12 cellular contexts compared by ENCODE assay signal in genomic region chr22:43848366-43849171, GRCh38. TPM values are rescaled to one million over a fixed set of nuclear protein-coding genes. Genes with fewer than 3 reads are reported as not detected.
DNase-seq lines count a peak whose midpoint lies in the region; ATAC-seq, FAIRE-seq and TF ChIP-seq lines count a peak whose summit lies in the region.
"Had no signal": no experiment of that assay in that cellular context is flagged by ENCODE, and none has a peak within 500 bp of the region (broad histone marks: within the 10 kb centered on the region; RNA-seq: fewer than 3 reads in every experiment).

No MANE protein-coding gene starts in this region.

- H3K36me3 ChIP-seq in small intestine (ENCODE audit: control insufficient read depth in 2 of 2, insufficient read depth in 2 of 2, low read length in 2 of 2): no peaks in the 10 kb centered on the region
- H3K36me3 ChIP-seq: tibial artery had no signal

- H3K9me3 ChIP-seq in small intestine (ENCODE audit: control insufficient read depth, low read depth): no peaks in the 10 kb centered on the region
- H3K9me3 ChIP-seq: tibial artery had no signal

- ATAC-seq in HG02571 (IDR thresholded peaks at IDR 0.05; ENCODE audit: unreplicated experiment) (no peak), HG02763 (IDR thresholded peaks at IDR 0.05; ENCODE audit: unreplicated experiment) (no peak)
- ATAC-seq: naive thymus-derived CD8-positive, alpha-beta T cell had no signal

- H3K4me3 ChIP-seq in fibroblast of the aortic adventitia (ENCODE audit: low read depth, low read length): no peak overlapping the region
- H3K4me3 ChIP-seq in small intestine (ENCODE audit: low read depth in 1 of 2, low read length in 2 of 2): no peak overlapping the region
- H3K4me3 ChIP-seq: tibial artery had no signal

- peak; percentile 6 for DNase-seq in NCI-H82 (lab: John Stamatoyannopoulos, UW)
- DNase-seq in NCI-H82 treated with DMSO at 0.1 percent for 48 hours (lab: John Stamatoyannopoulos, UW; ENCODE audit: unreplicated experiment): no peak
- peak; percentile 26 to 78 for DNase-seq in NCI-H524 (lab: John Stamatoyannopoulos, UW)
- peak; percentile 47 for DNase-seq in fibroblast of the aortic adventitia (ENCODE audit: low read depth)
- DNase-seq in small intestine: peak; percentile 77
- DNase-seq in effector CD4-positive, alpha-beta T cell: no peak
- DNase-seq: activated gamma-delta T cell had no signal

- H3K27ac ChIP-seq in small intestine (ENCODE audit: low read depth in 1 of 2, low read length in 1 of 2): peak overlapping the region in 1 of 2 donors; percentile 39
- H3K27ac ChIP-seq: tibial artery had no signal

- 20 to 40% (median 27%) methylated on average over 15 to 16 of the region's 16 CpGs for WGBS in small intestine, 3 donors

- peaks cover 0 to 9% of the 10 kb centered on the region in 2 donors for H3K4me1 ChIP-seq in small intestine (ENCODE audit: control insufficient read depth in 2 of 2, insufficient read depth in 1 of 2, low read depth in 1 of 2, low read length in 1 of 2)
- H3K4me1 ChIP-seq: tibial artery had no signal

- TF ChIP-seq CTCF in fibroblast of the aortic adventitia (IDR thresholded peaks at IDR 0.05; ENCODE audit: insufficient read depth, low read length): peak; percentile 52

- no peak for FAIRE-seq in small intestine (lab: Jason Lieb, UNC)

- peaks cover 0 to 5% of the 10 kb centered on the region in 2 donors for H3K27me3 ChIP-seq in small intestine (ENCODE audit: control insufficient read depth in 2 of 2, insufficient read depth in 2 of 2, low read length in 2 of 2)

RNA-seq across cellular contexts. Expression of gene SULT4A1, which starts 13.7 kb away (rescaled TPM):
- 0.49 TPM in 1 of 2 replicates, not detected in the other for total RNA-seq in fibroblast of the aortic adventitia (ENCODE audit: low replicate concordance)
- polyA plus RNA-seq in small intestine: 10 to 100 TPM; 14.2 to 60.4 (median 21.6) TPM
- total RNA-seq: CD4-positive, alpha-beta T cell; naive thymus-derived CD8-positive, alpha-beta T cell had no signal
- polyA plus RNA-seq: naive thymus-derived CD8-positive, alpha-beta T cell had no signal

RNA-seq across cellular contexts. Expression of gene EFCAB6, which starts 36.5 kb away (rescaled TPM):
- total RNA-seq in fibroblast of the aortic adventitia (ENCODE audit: low replicate concordance): 2.5 and 2.7 TPM in 2 replicates
- polyA plus RNA-seq in small intestine: under 1 TPM in 1 of 3 donors, not detected in 2; 0.34 TPM

RNA-seq across cellular contexts. Expression of gene PNPLA5, which starts 43.2 kb away (rescaled TPM):
- not detected in 2 replicates for total RNA-seq in fibroblast of the aortic adventitia (ENCODE audit: low replicate concordance)
- not detected for polyA plus RNA-seq in small intestine
- total RNA-seq: CD4-positive, alpha-beta T cell; naive thymus-derived CD8-positive, alpha-beta T cell had no signal
- polyA plus RNA-seq: naive thymus-derived CD8-positive, alpha-beta T cell had no signal

Comparison
In these comparisons a context has a peak if more than half of its experiments do, and no peak if none do; other contexts are left out.
1. DNase-seq: peak in NCI-H82 (single experiment), NCI-H524 (2 of 2), fibroblast of the aortic adventitia (single experiment) and small intestine (single experiment); none in NCI-H82 treated with DMSO at 0.1 percent for 48 hours (single experiment) and effector CD4-positive, alpha-beta T cell (single experiment).